In the genomic region with DNA sequence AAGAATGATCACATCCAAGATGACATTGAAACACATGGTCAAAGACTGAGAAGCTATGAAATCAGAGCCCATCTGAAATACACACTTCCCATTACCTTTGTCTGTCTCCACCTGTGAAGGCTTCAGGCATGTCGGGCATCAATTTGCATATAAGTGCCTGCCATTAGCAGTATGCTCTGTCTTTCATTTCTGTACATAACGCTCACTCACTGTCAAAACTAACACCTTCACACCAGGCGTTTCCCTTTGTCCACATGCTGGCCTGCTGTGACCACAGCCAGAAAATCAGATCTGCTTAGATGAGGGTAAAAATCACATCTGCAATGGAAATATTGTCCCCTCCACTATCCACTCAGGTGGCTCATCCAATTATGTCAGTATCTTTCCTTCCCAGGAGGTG, we compare ENCODE assay signal across 28 cellular contexts.
"Had no signal": no experiment of that assay in that cellular context is flagged by ENCODE, and none has a peak within 500 bp of the region (broad histone marks: within the 10 kb centered on the region; RNA-seq: fewer than 3 reads in every experiment).

No MANE protein-coding gene starts in this region.

- H3K4me2 ChIP-seq: PC-9 had no signal

- H3K27ac ChIP-seq: PC-9, RWPE1, SJCRH30, SK-N-MC had no signal

- H3K36me3 ChIP-seq: MG63, SJCRH30 had no signal

- H3K9me3 ChIP-seq: SJCRH30 had no signal

- H3K4me3 ChIP-seq: K562, MG63, PC-9, SJCRH30, SK-N-MC had no signal

- DNase-seq: Kasumi-1, KG1, MG63, NCI-H1048, NCI-H1092 treated with DMSO at 0.1 percent for 48 hours, NCI-H1105 treated with DMSO at 0.1 percent for 48 hours, NCI-H1436, NCI-H1694, NCI-H187, NCI-H1930, NCI-H2029 treated with DMSO at 0.1 percent for 48 hours, NCI-H2081 treated with DMSO at 0.1 percent for 48 hours, NCI-H2107, NCI-H2171, NCI-H226, NCI-H446 treated with DMSO at 0.1 percent for 48 hours, NCI-H510A, NCI-H524, NCI-H774, PC-9, SHP77, SIG-M5, SJCRH30, T-cell, T-helper 17 cell had no signal

- H2AFZ ChIP-seq: PC-9 had no signal
